In genomic region chr14:106606936-106607335, GRCh38 we compare ENCODE assay signal across 25 cellular contexts.
"Had no signal": no experiment of that assay in that cellular context is flagged by ENCODE, and none has a peak within 500 bp of the region (broad histone marks: within the 10 kb centered on the region; RNA-seq: fewer than 3 reads in every experiment).

No MANE protein-coding gene starts in this region.

- H3K27ac Mint-ChIP-seq: mesothelial cell of epicardium; naive B cell; naive thymus-derived CD8-positive, alpha-beta T cell had no signal

- H3K4me1 ChIP-seq: esophagus squamous epithelium, gastrocnemius medialis, heart right ventricle, lower lobe of right lung had no signal

- H3K36me3 ChIP-seq: esophagus squamous epithelium, gastrocnemius medialis, heart right ventricle, left lung, lower lobe of right lung had no signal

- H3K9me3 ChIP-seq: esophagus squamous epithelium, gastrocnemius medialis, heart right ventricle, left lung, lower lobe of right lung, mucosa of descending colon had no signal

- FAIRE-seq: endothelial cell of umbilical vein, islet of Langerhans, keratinocyte had no signal

- DNase-seq: dermis blood vessel endothelial cell; dorsolateral prefrontal cortex; effector CD4-positive, alpha-beta T cell; effector memory CD4-positive, alpha-beta T cell; esophagus squamous epithelium; foreskin fibroblast; foreskin melanocyte; gastrocnemius medialis; glutamatergic neuron; head of caudate nucleus; heart right ventricle; hippocampal formation; left cardiac atrium; left lung; left ventricle myocardium superior; lower lobe of right lung; mesenchymal stem cell; mucosa of descending colon; naive B cell; naive thymus-derived CD8-positive, alpha-beta T cell had no signal

- H3K4me3 Mint-ChIP-seq: mesothelial cell of epicardium; naive B cell; naive thymus-derived CD8-positive, alpha-beta T cell had no signal

- H3K27ac ChIP-seq: coronary artery, dorsolateral prefrontal cortex, esophagus squamous epithelium, gastrocnemius medialis, heart right ventricle, left lung, lower lobe of right lung had no signal

- H3K4me1 Mint-ChIP-seq: mesothelial cell of epicardium had no signal

- H3K27me3 ChIP-seq: gastrocnemius medialis had no signal

- H3K36me3 Mint-ChIP-seq: mesothelial cell of epicardium; naive B cell; naive thymus-derived CD8-positive, alpha-beta T cell had no signal

- ATAC-seq: gastrocnemius medialis; heart right ventricle; left cardiac atrium; left lung; left ventricle myocardium superior; lower lobe of right lung; mucosa of descending colon; naive thymus-derived CD8-positive, alpha-beta T cell had no signal

- H3K4me3 ChIP-seq: coronary artery, dorsolateral prefrontal cortex, esophagus squamous epithelium, gastrocnemius medialis, heart right ventricle, left lung, lower lobe of right lung, mucosa of descending colon had no signal

- H3K9me3 Mint-ChIP-seq: naive B cell; naive thymus-derived CD8-positive, alpha-beta T cell had no signal
